In genomic region chr17:40098846-40099626, GRCh38 we compare ENCODE assay signal across 8 cellular contexts. TPM values are rescaled to one million over a fixed set of nuclear protein-coding genes. Genes with fewer than 3 reads are reported as not detected.
DNase-seq lines count a peak whose midpoint lies in the region; ATAC-seq and TF ChIP-seq lines count a peak whose summit lies in the region.

No MANE protein-coding gene starts in this region.

- intact Hi-C loops in IMR-90 (cut with micrococcal nuclease): no loop called here
- intact Hi-C loops in mucosa of descending colon (cut with DNase I, micrococcal nuclease): no loop called here

- H4K8ac ChIP-seq in IMR-90 (ENCODE audit: low read depth in 2 of 2, low read length in 2 of 2): peak overlapping the region; percentile 95 to 96

- H2BK120ac ChIP-seq in IMR-90 (ENCODE audit: low read depth, low read length): peak overlapping the region; percentile 99

- H3K36me3 ChIP-seq in IMR-90 (ENCODE audit: control insufficient read depth, insufficient read depth, low read length): peaks cover 32% of the 10 kb centered on the region
- no peaks in the 10 kb centered on the region for H3K36me3 ChIP-seq in mucosa of descending colon (ENCODE audit: low read depth)

- H2BK20ac ChIP-seq in IMR-90 (ENCODE audit: low read depth, low read length): peak overlapping the region; percentile 97

- peak; percentile 100 for DNase-seq in Caki2 (ENCODE audit: low read depth)
- peak; percentile 98 for DNase-seq in IMR-90
- peak; percentile 99 for DNase-seq in OCI-M1 (lab: John Stamatoyannopoulos, UW)
- DNase-seq in activated T-cell treated with anti-CD3 and anti-CD28 coated beads for 4 hours: peak; percentile 99
- peak; percentile 97 for DNase-seq in epidermal melanocyte (ENCODE audit: insufficient read length, low spot score)
- DNase-seq in mucosa of descending colon: peak; percentile 100
- peak; percentile 96 to 99 for DNase-seq in stimulated activated CD8-positive, alpha-beta memory T cell treated with anti-CD3 and anti-CD28 coated beads, Interleukin-2, amount 100 ng/mL, for 48 hours (ENCODE audit: low read depth in 2 of 2)

- H3K27ac ChIP-seq in IMR-90 (ENCODE audit: insufficient read depth, low read length): peak overlapping the region; percentile 91

- peak overlapping the region; percentile 70 for H3K9ac ChIP-seq in IMR-90 (ENCODE audit: low read depth, low read length)

- H2AK5ac ChIP-seq in IMR-90 (ENCODE audit: low read depth, low read length): peak overlapping the region; percentile 95

- peak overlapping the region; percentile 99 for H2BK15ac ChIP-seq in IMR-90 (ENCODE audit: low read depth, low read length)

- H3K18ac ChIP-seq in IMR-90 (ENCODE audit: low read depth, low read length): peak overlapping the region; percentile 90

- H3K9me3 ChIP-seq in IMR-90 (ENCODE audit: control insufficient read depth, insufficient read depth, low read length) (no peaks in the 10 kb centered on the region), mucosa of descending colon (no peaks in the 10 kb centered on the region)

- peak overlapping the region; percentile 98 for H3K23ac ChIP-seq in IMR-90 (ENCODE audit: low read depth, low read length)

- H3K56ac ChIP-seq in IMR-90 (ENCODE audit: extremely low read depth, insufficient read depth, low read length): peak overlapping the region; percentile 80

- no peak for TF ChIP-seq CTCF in IMR-90 (conservative IDR thresholded peaks at IDR 0.05; ENCODE audit: low read depth, low read length)
- TF ChIP-seq CTCF in mucosa of descending colon (IDR thresholded peaks at IDR 0.05): no peak

- peaks cover 24 to 48% of the 10 kb centered on the region in 2 experiments; a peak in 3 of 4 replicates for H3K79me1 ChIP-seq in IMR-90 (ENCODE audit: low read depth in 1 of 2, low read length in 2 of 2)

- H4K20me1 ChIP-seq in IMR-90 (ENCODE audit: insufficient read depth, low read length): peaks cover 9% of the 10 kb centered on the region; the same call in 1 of the 2 replicates

- peak overlapping the region; percentile 97 for H4K91ac ChIP-seq in IMR-90 (ENCODE audit: insufficient read depth, low read depth, low read length)

- H3K14ac ChIP-seq in IMR-90 (replicated peaks; ENCODE audit: low read depth, low read length): peak overlapping the region; percentile 97

- peak overlapping the region; percentile 79 for H4K5ac ChIP-seq in IMR-90 (ENCODE audit: low read depth, low read length)

- H2BK5ac ChIP-seq in IMR-90 (ENCODE audit: low read depth, low read length, poor library complexity, severe bottlenecking): peak overlapping the region; percentile 91

- POLR2A ChIA-PET in IMR-90 (lab: Charles Lee; ENCODE audit: unreplicated experiment): interaction anchor here (0.6 to 0.7 kb wide), 5 partner anchors 14 to 1590 kb away, joined by 3 to 4 read pairs (median 3); partner anchors contain the start of genes CASC3 and EIF1

- peak overlapping the region; percentile 85 for H2AFZ ChIP-seq in IMR-90 (replicated peaks; ENCODE audit: low read length, poor library complexity)

- in situ Hi-C loops in Caki2 (cut with HindIII; ENCODE audit: low pct_unique_long_range_greater_than_20kb, low sequenced_read_pairs) (no loop called here), IMR-90 (cut with MboI; ENCODE audit: low sequenced_read_pairs) (no loop called here)

- WGBS in IMR-90 (ENCODE audit: extremely low coverage in 2 of 2, insufficient read length in 1 of 2), 2 experiments: 1% methylated on average over 19 of the region's 53 CpGs; no CpG with 5 or more reads in 1 of the 2 experiments

- H3K4me3 ChIP-seq in IMR-90 (ENCODE audit: insufficient read depth, low read depth, low read length) (peak overlapping the region; percentile 65), mucosa of descending colon (peak overlapping the region; percentile 31)

- peaks cover 19% of the 10 kb centered on the region for H3K9me1 ChIP-seq in IMR-90 (ENCODE audit: insufficient read depth, low read length)

- dilution Hi-C loops in IMR-90 (cut with HindIII; ENCODE audit: low sequenced_read_pairs, unreplicated experiment): no loop called here

- peak overlapping the region; percentile 97 for H2AK9ac ChIP-seq in IMR-90 (replicated peaks; ENCODE audit: low read depth, low read length, poor library complexity)

- CTCF ChIA-PET in IMR-90 (lab: Yijun Ruan, JAX): interaction anchor here (1.0 to 2.3 kb wide), 3 partner anchors 12 to 24 kb away, joined by 3 to 12 read pairs (median 3); no protein-coding TSS in a partner anchor

- no TSS peak for BruUV-seq in IMR-90 (replicated peaks; lab: Mats Ljungman, UMichigan)

- ATAC-seq in GM21526 (IDR thresholded peaks at IDR 0.05; ENCODE audit: low FRiP score, unreplicated experiment): peak; percentile 49
- peak; percentile 80 for ATAC-seq in IMR-90 (ENCODE audit: low read depth)
- peak; percentile 70 for ATAC-seq in mucosa of descending colon

- H3K27me3 ChIP-seq in IMR-90 (ENCODE audit: control insufficient read depth, insufficient read depth, low read length): no peaks in the 10 kb centered on the region

- peak; percentile 81 for TF ChIP-seq POLR2A in IMR-90 (IDR thresholded peaks at IDR 0.05; ENCODE audit: low read depth, low read length)

- H3K4me1 ChIP-seq in IMR-90 (ENCODE audit: control insufficient read depth, insufficient read depth, low read length) (peaks cover 22% of the 10 kb centered on the region), mucosa of descending colon (ENCODE audit: low read depth) (peaks cover 68% of the 10 kb centered on the region)

- H3K4ac ChIP-seq in IMR-90 (ENCODE audit: low read depth, low read length): peak overlapping the region; percentile 99

- no peak for TF ChIP-seq RAD21 in IMR-90 (IDR thresholded peaks at IDR 0.05; ENCODE audit: low read length)

- H3K4me2 ChIP-seq in IMR-90 (ENCODE audit: low read depth, low read length): peak overlapping the region; percentile 87

TF ChIP-seq in IMR-90, 13 proteins besides CTCF, POLR2A, EP300 and RAD21 (continues in another document):
- TF ChIP-seq CEBPB (IDR thresholded peaks at IDR 0.05; ENCODE audit: low read depth, low read length) (peak; percentile 50), RFX5 (IDR thresholded peaks at IDR 0.05; ENCODE audit: low read depth, low read length) (no peak; the same call in 1 of the 2 replicates), USF2 (IDR thresholded peaks at IDR 0.05; ENCODE audit: low read depth, low read length) (peak; percentile 76), MAZ (IDR thresholded peaks at IDR 0.05; ENCODE audit: borderline replicate concordance, low read depth, low read length) (peak; percentile 90), FOS (IDR thresholded peaks at IDR 0.05; ENCODE audit: low read depth, low read length) (peak; percentile 42; the same call in 1 of the 2 replicates), CHD1 (IDR thresholded peaks at IDR 0.05; ENCODE audit: low read depth, low read length) (no peak), NFE2L2 (IDR thresholded peaks at IDR 0.05; ENCODE audit: low read depth, low read length) (no peak; the same call in 1 of the 2 replicates), SMC3 (IDR thresholded peaks at IDR 0.05; ENCODE audit: low read depth, low read length) (no peak), MAFK (IDR thresholded peaks at IDR 0.05; ENCODE audit: low read depth, low read length) (no peak), BHLHE40 (IDR thresholded peaks at IDR 0.05; ENCODE audit: low read depth, low read length) (peak; percentile 82)

RNA-seq across cellular contexts. Expression of gene NR1D1, which starts 1.4 kb away (rescaled TPM):
- 1.1 and 1.6 TPM in 2 replicates for total RNA-seq in Caki2 (2014; rRNA removed; shearing (Covaris generic); ENCODE audit: low replicate concordance)
- total RNA-seq in IMR-90 (2012; rRNA removed): 0.28 and 0.36 TPM in 2 replicates
- polyA plus RNA-seq in IMR-90 (2012; rRNA removed): 4.4 and 7.2 TPM in 2 replicates
- 4.1 and 8.6 TPM in 2 replicates for polyA plus RNA-seq in IMR-90 (2012; cell fraction: cytosol; rRNA removed)
- 11.1 and 25.2 TPM in 2 replicates for polyA plus RNA-seq in IMR-90 (2012; cell fraction: nucleus; rRNA removed; ENCODE audit: low replicate concordance)
- total RNA-seq in mucosa of descending colon: 10 to 100 TPM in 2 of 3 donors, 1 to 10 TPM in 1; 9.3 to 15.0 (median 14.8) TPM

RNA-seq across cellular contexts. Expression of gene MSL1, which starts 22.7 kb away (rescaled TPM):
- 32.3 and 42.7 TPM in 2 replicates for total RNA-seq in Caki2 (2014; rRNA removed; shearing (Covaris generic); ENCODE audit: low replicate concordance)
- total RNA-seq in IMR-90 (2012; rRNA removed) (28.3 and 29.7 TPM in 2 replicates), mucosa of descending colon (10 to 100 TPM; 83.7 to 100.0 (median 85.3) TPM)
- polyA plus RNA-seq in IMR-90 (2012; rRNA removed): 38.4 and 48.4 TPM in 2 replicates
- polyA plus RNA-seq in IMR-90 (2012; cell fraction: cytosol; rRNA removed): 12.2 and 14.7 TPM in 2 replicates
- 45.5 and 129 TPM in 2 replicates for polyA plus RNA-seq in IMR-90 (2012; cell fraction: nucleus; rRNA removed; ENCODE audit: low replicate concordance)

RNA-seq across cellular contexts. Expression of gene THRA, which starts 36.3 kb away (rescaled TPM):
- total RNA-seq in Caki2 (2014; rRNA removed; shearing (Covaris generic); ENCODE audit: low replicate concordance): 9.1 and 16.4 TPM in 2 replicates
- 20.8 and 22.0 TPM in 2 replicates for total RNA-seq in IMR-90 (2012; rRNA removed)
- 21.9 and 23.4 TPM in 2 replicates for polyA plus RNA-seq in IMR-90 (2012; rRNA removed)
- polyA plus RNA-seq in IMR-90 (2012; cell fraction: cytosol; rRNA removed): 22.4 and 25.8 TPM in 2 replicates
- polyA plus RNA-seq in IMR-90 (2012; cell fraction: nucleus; rRNA removed; ENCODE audit: low replicate concordance): 17.8 and 22.5 TPM in 2 replicates
- total RNA-seq in mucosa of descending colon: 100 to 1,000 TPM in 1 of 3 donors, 10 to 100 TPM in 2; 56.8 to 114 (median 60.0) TPM

RNA-seq across cellular contexts. Expression of gene CASC3, which starts 41.3 kb away (rescaled TPM):
- total RNA-seq in Caki2 (2014; rRNA removed; shearing (Covaris generic); ENCODE audit: low replicate concordance): 27.5 and 37.9 TPM in 2 replicates
- total RNA-seq in IMR-90 (2012; rRNA removed) (24.4 and 25.1 TPM in 2 replicates), mucosa of descending colon (100 to 1,000 TPM in 1 of 3 donors, 10 to 100 TPM in 2; 62.2 to 134 (median 63.0) TPM)
- 36.2 and 38.9 TPM in 2 replicates for polyA plus RNA-seq in IMR-90 (2012; rRNA removed)
- 15.9 and 19.2 TPM in 2 replicates for polyA plus RNA-seq in IMR-90 (2012; cell fraction: cytosol; rRNA removed)
- polyA plus RNA-seq in IMR-90 (2012; cell fraction: nucleus; rRNA removed; ENCODE audit: low replicate concordance): 83.7 and 153 TPM in 2 replicates

RNA-seq across cellular contexts. Expression of gene MED24, which starts 44.8 kb away (rescaled TPM):
- 36.7 and 97.2 TPM in 2 replicates for total RNA-seq in Caki2 (2014; rRNA removed; shearing (Covaris generic); ENCODE audit: low replicate concordance)
- total RNA-seq in IMR-90 (2012; rRNA removed) (18.6 and 25.8 TPM in 2 replicates), mucosa of descending colon (10 to 100 TPM; 76.6 to 90.2 (median 87.4) TPM)
- polyA plus RNA-seq in IMR-90 (2012; rRNA removed): 73.6 and 79.0 TPM in 2 replicates
- polyA plus RNA-seq in IMR-90 (2012; cell fraction: cytosol; rRNA removed): 29.9 and 49.0 TPM in 2 replicates
- 167 and 365 TPM in 2 replicates for polyA plus RNA-seq in IMR-90 (2012; cell fraction: nucleus; rRNA removed; ENCODE audit: low replicate concordance)

Comparison
In these comparisons a context has a peak if more than half of its experiments do, and no peak if none do; other contexts are left out.
1. Peak in every context shown above with its lines: DNase-seq, ATAC-seq, H3K4me3 ChIP-seq and H3K27ac ChIP-seq.